1 cellular context compared by ENCODE assay signal in genomic region chr15:90697180-90697579, GRCh38.
TF ChIP-seq lines count a peak whose summit lies in the region.

No MANE protein-coding gene starts in this region.

TF ChIP-seq in SK-N-SH, 30 proteins besides CTCF, POLR2A, EP300 and RAD21 (continued from another document):
- no peak for TF ChIP-seq CHD2 (IDR thresholded peaks at IDR 0.05; ENCODE audit: low read length, partially characterized antibody)
TF ChIP-seq in SK-N-SH: peak in this region for 0.
